Comparison of ENCODE assay signal across 2 cellular contexts in the genomic region with DNA sequence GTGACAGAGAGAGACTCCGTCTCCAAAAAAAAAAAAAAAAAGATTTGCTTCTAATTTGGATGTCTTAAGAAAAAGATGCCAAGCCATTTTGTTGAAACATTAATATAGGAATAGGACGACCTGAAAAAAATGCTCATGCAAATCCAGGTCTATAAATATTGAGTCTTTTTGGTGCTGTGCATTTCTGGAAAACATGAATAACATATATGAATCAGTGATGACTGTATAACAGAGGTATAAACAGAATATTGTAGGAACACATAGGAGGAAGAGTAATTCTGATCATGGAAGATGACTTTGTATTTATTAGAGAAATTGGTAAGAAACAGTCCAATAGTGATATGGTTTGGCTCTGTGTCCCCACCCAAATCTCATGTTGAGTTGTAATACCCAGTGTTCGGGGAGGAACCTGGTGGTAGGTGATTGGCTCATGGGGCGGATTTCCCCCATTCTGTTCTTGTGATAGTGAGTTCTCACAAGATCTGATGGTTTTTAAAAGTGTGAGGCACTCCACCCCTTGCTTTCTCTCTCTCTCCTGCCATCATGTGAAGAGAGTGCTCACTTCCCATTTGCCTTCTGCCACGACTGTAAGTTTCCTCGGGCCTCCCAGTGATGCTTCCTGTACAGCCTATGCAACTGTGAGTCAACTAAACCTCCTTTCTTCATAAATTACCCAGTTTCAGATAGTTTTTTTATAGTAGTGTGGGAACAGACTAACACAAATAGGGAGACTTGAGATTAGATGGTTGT.
TF ChIP-seq lines count a peak whose summit lies in the region.

No MANE protein-coding gene starts in this region.

TF ChIP-seq in GM12891, 5 proteins besides CTCF, POLR2A, EP300 and RAD21:
- TF ChIP-seq TAF1 (IDR thresholded peaks at IDR 0.05; ENCODE audit: low read depth, low read length) (no peak), PAX5 (IDR thresholded peaks at IDR 0.05; ENCODE audit: insufficient read depth, low read length, severe bottlenecking) (no peak), POU2F2 (IDR thresholded peaks at IDR 0.05; ENCODE audit: low read depth, low read length) (no peak), SPI1 (IDR thresholded peaks at IDR 0.05; ENCODE audit: low read depth, low read length) (0 out of 2 replicates have a peak, but pooled peaks have one; percentile 23)

TF ChIP-seq in GM12878, 131 proteins besides CTCF, POLR2A, EP300 and RAD21:
- no peak for TF ChIP-seq ZZZ3 (IDR thresholded peaks at IDR 0.05; ENCODE audit: control insufficient read depth, insufficient read length, low read depth)
- no peak for TF ChIP-seq EED (IDR thresholded peaks at IDR 0.05; ENCODE audit: low read depth)
- TF ChIP-seq SRF (IDR thresholded peaks at IDR 0.05; ENCODE audit: low read depth in 2 of 2, low read length in 2 of 2): no peak
- no peak for TF ChIP-seq IRF5 (IDR thresholded peaks at IDR 0.05; ENCODE audit: borderline replicate concordance)
- TF ChIP-seq NFIC (IDR thresholded peaks at IDR 0.05; ENCODE audit: low read depth, low read length): no peak
- TF ChIP-seq ATF7 (IDR thresholded peaks at IDR 0.05; ENCODE audit: low read depth): no peak
- no peak for TF ChIP-seq IKZF1 (conservative IDR thresholded peaks at IDR 0.05)
- TF ChIP-seq, protein P1, sequence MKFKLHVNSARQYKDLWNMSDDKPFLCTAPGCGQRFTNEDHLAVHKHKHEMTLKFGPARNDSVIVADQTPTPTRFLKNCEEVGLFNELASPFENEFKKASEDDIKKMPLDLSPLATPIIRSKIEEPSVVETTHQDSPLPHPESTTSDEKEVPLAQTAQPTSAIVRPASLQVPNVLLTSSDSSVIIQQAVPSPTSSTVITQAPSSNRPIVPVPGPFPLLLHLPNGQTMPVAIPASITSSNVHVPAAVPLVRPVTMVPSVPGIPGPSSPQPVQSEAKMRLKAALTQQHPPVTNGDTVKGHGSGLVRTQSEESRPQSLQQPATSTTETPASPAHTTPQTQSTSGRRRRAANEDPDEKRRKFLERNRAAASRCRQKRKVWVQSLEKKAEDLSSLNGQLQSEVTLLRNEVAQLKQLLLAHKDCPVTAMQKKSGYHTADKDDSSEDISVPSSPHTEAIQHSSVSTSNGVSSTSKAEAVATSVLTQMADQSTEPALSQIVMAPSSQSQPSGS (IDR thresholded peaks at IDR 0.05; ENCODE audit: low read length): no peak
- no peak for TF ChIP-seq HDAC6 (IDR thresholded peaks at IDR 0.05; ENCODE audit: unreplicated experiment)
- no peak for TF ChIP-seq RELA (IDR thresholded peaks at IDR 0.05; ENCODE audit: borderline replicate concordance, partially characterized antibody)
- no peak for TF ChIP-seq EGR1 (IDR thresholded peaks at IDR 0.05; ENCODE audit: borderline replicate concordance in 1 of 2, low read depth in 2 of 2, low read length in 2 of 2)
- TF ChIP-seq ELK1 (IDR thresholded peaks at IDR 0.05; ENCODE audit: low read depth, low read length): no peak
- TF ChIP-seq E2F4 (IDR thresholded peaks at IDR 0.05; ENCODE audit: low read depth, low read length): no peak
- no peak for TF ChIP-seq HDAC2 (IDR thresholded peaks at IDR 0.05)
- TF ChIP-seq, protein P2, sequence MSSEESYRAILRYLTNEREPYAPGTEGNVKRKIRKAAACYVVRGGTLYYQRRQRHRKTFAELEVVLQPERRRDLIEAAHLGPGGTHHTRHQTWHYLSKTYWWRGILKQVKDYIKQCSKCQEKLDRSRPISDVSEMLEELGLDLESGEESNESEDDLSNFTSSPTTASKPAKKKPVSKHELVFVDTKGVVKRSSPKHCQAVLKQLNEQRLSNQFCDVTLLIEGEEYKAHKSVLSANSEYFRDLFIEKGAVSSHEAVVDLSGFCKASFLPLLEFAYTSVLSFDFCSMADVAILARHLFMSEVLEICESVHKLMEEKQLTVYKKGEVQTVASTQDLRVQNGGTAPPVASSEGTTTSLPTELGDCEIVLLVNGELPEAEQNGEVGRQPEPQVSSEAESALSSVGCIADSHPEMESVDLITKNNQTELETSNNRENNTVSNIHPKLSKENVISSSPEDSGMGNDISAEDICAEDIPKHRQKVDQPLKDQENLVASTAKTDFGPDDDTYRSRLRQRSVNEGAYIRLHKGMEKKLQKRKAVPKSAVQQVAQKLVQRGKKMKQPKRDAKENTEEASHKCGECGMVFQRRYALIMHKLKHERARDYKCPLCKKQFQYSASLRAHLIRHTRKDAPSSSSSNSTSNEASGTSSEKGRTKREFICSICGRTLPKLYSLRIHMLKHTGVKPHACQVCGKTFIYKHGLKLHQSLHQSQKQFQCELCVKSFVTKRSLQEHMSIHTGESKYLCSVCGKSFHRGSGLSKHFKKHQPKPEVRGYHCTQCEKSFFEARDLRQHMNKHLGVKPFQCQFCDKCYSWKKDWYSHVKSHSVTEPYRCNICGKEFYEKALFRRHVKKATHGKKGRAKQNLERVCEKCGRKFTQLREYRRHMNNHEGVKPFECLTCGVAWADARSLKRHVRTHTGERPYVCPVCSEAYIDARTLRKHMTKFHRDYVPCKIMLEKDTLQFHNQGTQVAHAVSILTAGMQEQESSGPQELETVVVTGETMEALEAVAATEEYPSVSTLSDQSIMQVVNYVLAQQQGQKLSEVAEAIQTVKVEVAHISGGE (CRISPR knock-in tag; IDR thresholded peaks at IDR 0.05): no peak
- TF ChIP-seq ZSCAN29 (IDR thresholded peaks at IDR 0.05): no peak
- no peak for TF ChIP-seq CEBPB (IDR thresholded peaks at IDR 0.05; ENCODE audit: borderline replicate concordance in 1 of 2, low read depth in 2 of 2, low read length in 2 of 2)
- no peak for TF ChIP-seq DPF2 (IDR thresholded peaks at IDR 0.05)
- TF ChIP-seq FOXM1 (IDR thresholded peaks at IDR 0.05; ENCODE audit: low read depth, low read length): no peak
